In genomic region chr7:21934824-21935223, GRCh38 we compare ENCODE assay signal across 14 cellular contexts.
"Had no signal": no experiment of that assay in that cellular context is flagged by ENCODE, and none has a peak within 500 bp of the region (broad histone marks: within the 10 kb centered on the region; RNA-seq: fewer than 3 reads in every experiment).

No MANE protein-coding gene starts in this region.

- H3K4me1 ChIP-seq: body of pancreas, colonic mucosa, tibial artery, uterus had no signal

- DNase-seq: activated CD4-positive, alpha-beta T cell treated with anti-CD3 and anti-CD28 coated beads for 48 hours; activated CD8-positive, alpha-beta T cell treated with anti-CD3 and anti-CD28 coated beads for 36 hours; activated effector memory CD4-positive, alpha-beta T cell treated with Interleukin-2 at 50 U/mL for 16 hours; activated T-cell treated with anti-CD3 and anti-CD28 coated beads, Interleukin-2, amount 50 U/mL, for 4 hours; amniotic stem cell; body of pancreas; central memory CD4-positive, alpha-beta T cell; colonic mucosa; natural killer cell; tibial artery; uterus; WERI-Rb-1 had no signal

- H3K9me3 ChIP-seq: body of pancreas, colonic mucosa, tibial artery, uterus had no signal

- H3K36me3 ChIP-seq: colonic mucosa, tibial artery, uterus, WERI-Rb-1 had no signal

- H3K4me3 ChIP-seq: body of pancreas, colonic mucosa, tibial artery, uterus had no signal

- H3K27ac ChIP-seq: body of pancreas, colonic mucosa, tibial artery, uterus, WERI-Rb-1 had no signal

- ATAC-seq: activated CD8-positive, alpha-beta T cell treated with anti-CD3 and anti-CD28 coated beads for 36 hours; activated T-cell treated with anti-CD3 and anti-CD28 coated beads, Interleukin-2, amount 50 U/mL, for 4 hours; body of pancreas; esophagus mucosa; natural killer cell; stimulated activated effector memory CD8-positive, alpha-beta T cell treated with anti-CD3 and anti-CD28 coated beads, Interleukin-12 subunit alpha, Interleukin-12 subunit beta, amount 100 ng/mL, for 72 hours had no signal

- H3K27me3 ChIP-seq: body of pancreas, colonic mucosa, tibial artery, uterus had no signal
